In genomic region chr12:132593938-132594358, GRCh38 we compare ENCODE assay signal across 8 cellular contexts. TPM values are rescaled to one million over a fixed set of nuclear protein-coding genes. Genes with fewer than 3 reads are reported as not detected.
DNase-seq lines count a peak whose midpoint lies in the region; ATAC-seq and TF ChIP-seq lines count a peak whose summit lies in the region.

No MANE protein-coding gene starts in this region.

- H3K27me3 Mint-ChIP-seq in activated naive CD8-positive, alpha-beta T cell treated with anti-CD3 and anti-CD28 coated beads, Interleukin-2, amount 10 ng/mL, durations not matched to agents 7 days and 5 days: peaks cover 21% of the 10 kb centered on the region

- H3K4me1 Mint-ChIP-seq in activated naive CD8-positive, alpha-beta T cell treated with anti-CD3 and anti-CD28 coated beads, Interleukin-2, amount 10 ng/mL, durations not matched to agents 7 days and 5 days: peaks cover 13% of the 10 kb centered on the region

- no peak for TF ChIP-seq EP300 in ovary (IDR thresholded peaks at IDR 0.05)

- H3K4me3 Mint-ChIP-seq in activated naive CD8-positive, alpha-beta T cell treated with anti-CD3 and anti-CD28 coated beads, Interleukin-2, amount 10 ng/mL, durations not matched to agents 7 days and 5 days: no peak overlapping the region

- H3K36me3 Mint-ChIP-seq in activated naive CD8-positive, alpha-beta T cell treated with anti-CD3 and anti-CD28 coated beads, Interleukin-2, amount 10 ng/mL, durations not matched to agents 7 days and 5 days: no peaks in the 10 kb centered on the region

- intact Hi-C loops in head of caudate nucleus (cut with DNase I): no loop called here
- intact Hi-C loops in ovary (cut with DNase I): no loop called here

- H3K27ac ChIP-seq in ovary: no peak overlapping the region

- H3K4me1 ChIP-seq in ovary (ENCODE audit: insufficient read depth): no peaks in the 10 kb centered on the region

- H3K27ac Mint-ChIP-seq in activated naive CD8-positive, alpha-beta T cell treated with anti-CD3 and anti-CD28 coated beads, Interleukin-2, amount 10 ng/mL, durations not matched to agents 7 days and 5 days: no peak overlapping the region

- no peaks in the 10 kb centered on the region for H3K36me3 ChIP-seq in ovary

- DNase-seq in ELR (ENCODE audit: low read depth) (peak; percentile 92), NCI-H2196 treated with DMSO at 0.1 percent for 48 hours (lab: John Stamatoyannopoulos, UW; ENCODE audit: unreplicated experiment) (peak; percentile 97), head of caudate nucleus (peak; percentile 25 to 96 (median 87)), ovary (peak; percentile 81 to 95 (median 90))
- DNase-seq in activated naive CD8-positive, alpha-beta T cell treated with anti-CD3 and anti-CD28 coated beads, Interleukin-2, amount 10 ng/mL, durations not matched to agents 7 days and 5 days: no peak

- no peaks in the 10 kb centered on the region for H3K9me3 ChIP-seq in ovary

- ATAC-seq in HG02759 (IDR thresholded peaks at IDR 0.05; ENCODE audit: unreplicated experiment) (peak; percentile 84), GM18517 (IDR thresholded peaks at IDR 0.05; ENCODE audit: unreplicated experiment) (no peak), HG03442 (IDR thresholded peaks at IDR 0.05; ENCODE audit: unreplicated experiment) (no peak)
- ATAC-seq in activated naive CD8-positive, alpha-beta T cell treated with anti-CD3 and anti-CD28 coated beads, Interleukin-2, amount 10 ng/mL, durations not matched to agents 7 days and 5 days (ENCODE audit: low read depth): peak; percentile 68

- TF ChIP-seq CTCF in ovary (IDR thresholded peaks at IDR 0.05): no peak

- no peaks in the 10 kb centered on the region for H3K27me3 ChIP-seq in ovary

- TF ChIP-seq POLR2A in ovary (IDR thresholded peaks at IDR 0.05): no peak

- H3K9me3 Mint-ChIP-seq in activated naive CD8-positive, alpha-beta T cell treated with anti-CD3 and anti-CD28 coated beads, Interleukin-2, amount 10 ng/mL, durations not matched to agents 7 days and 5 days: no peaks in the 10 kb centered on the region

- WGBS in ovary, 3 donors: 5 to 27% (median 13%) methylated on average over 11 of the region's 11 CpGs

- no peak overlapping the region for H3K4me3 ChIP-seq in ovary

- POLR2A ChIA-PET in activated naive CD8-positive, alpha-beta T cell treated with anti-CD3 and anti-CD28 coated beads, Interleukin-2, amount 10 ng/mL, durations not matched to agents 7 days and 5 days (lab: Charles Lee): no interaction called here

RNA-seq across cellular contexts. Expression of gene LRCOL1, which starts 16.4 kb away (rescaled TPM):
- total RNA-seq in activated naive CD8-positive, alpha-beta T cell treated with anti-CD3 and anti-CD28 coated beads, Interleukin-2, amount 10 ng/mL, durations not matched to agents 7 days and 5 days: not detected
- total RNA-seq in ovary: under 1 TPM in 3 of 7 donors, not detected in 4; 0.61 to 0.71 (median 0.65) TPM
- under 1 TPM in 1 of 2 donors, not detected in 1; 0.11 TPM for polyA plus RNA-seq in ovary

RNA-seq across cellular contexts. Expression of gene P2RX2, which starts 24.6 kb away (rescaled TPM):
- not detected for total RNA-seq in activated naive CD8-positive, alpha-beta T cell treated with anti-CD3 and anti-CD28 coated beads, Interleukin-2, amount 10 ng/mL, durations not matched to agents 7 days and 5 days
- total RNA-seq in ovary: 1 to 10 TPM in 1 of 7 donors, under 1 TPM in 1, not detected in 5; 0.45 to 1.1 TPM
- under 1 TPM in 1 of 2 donors, not detected in 1; 0.11 TPM for polyA plus RNA-seq in ovary

Comparison
In these comparisons a context has a peak if more than half of its experiments do, and no peak if none do; other contexts are left out.
1. ATAC-seq: peak in HG02759 (single experiment) and activated naive CD8-positive, alpha-beta T cell treated with anti-CD3 and anti-CD28 coated beads, Interleukin-2, amount 10 ng/mL, durations not matched to agents 7 days and 5 days (single experiment); none in GM18517 (single experiment) and HG03442 (single experiment).